ENCODE assay signal across 1 cellular context in the genomic region with DNA sequence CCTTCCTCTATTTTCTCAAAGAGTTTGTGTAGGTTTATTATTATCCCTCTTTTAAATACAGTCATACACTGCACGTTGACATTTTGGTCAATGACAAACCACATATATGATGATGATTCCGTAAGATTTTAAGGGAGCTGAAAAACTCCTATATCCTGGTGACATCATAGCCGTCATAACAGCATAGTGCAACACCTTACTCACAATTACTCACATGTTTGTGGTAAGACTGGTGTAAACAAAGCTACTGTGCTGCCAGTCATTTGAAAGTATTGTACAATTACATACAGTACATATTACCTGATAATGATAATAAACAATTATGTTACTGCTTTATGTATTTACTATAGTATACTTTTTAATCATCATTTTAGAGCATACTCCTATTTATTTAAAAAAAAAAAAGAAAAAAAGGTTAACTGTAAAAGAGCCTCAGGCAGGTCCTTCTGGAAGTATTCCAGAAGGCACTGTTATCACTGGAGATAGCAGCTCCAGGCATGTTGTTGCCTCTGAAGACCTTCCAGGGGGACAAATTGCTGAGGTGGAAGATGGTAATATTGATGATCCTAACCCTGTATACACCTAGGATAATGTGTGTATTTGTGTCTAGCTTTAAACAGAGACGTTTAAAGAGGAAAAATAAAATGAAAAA.
A peak's percentile ranks its signal among the peaks of the same experiment; 100 is the strongest.
TF ChIP-seq lines count a peak whose summit lies in the region.

No MANE protein-coding gene starts in this region.

TF ChIP-seq in K562, 482 proteins besides CTCF, POLR2A, EP300 and RAD21 (continued from another document):
- TF ChIP-seq GATAD2B (IDR thresholded peaks at IDR 0.05; ENCODE audit: borderline replicate concordance) (no peak), CEBPB (tag; IDR thresholded peaks at IDR 0.05) (peak; percentile 16; the same call in 1 of the 2 replicates), FOXP1 (CRISPR knock-in tag; IDR thresholded peaks at IDR 0.05) (no peak), CREM (IDR thresholded peaks at IDR 0.05; ENCODE audit: low read depth) (peak; percentile 23; the same call in 1 of the 2 replicates), CBFA2T3 (IDR thresholded peaks at IDR 0.05) (no peak), MTA3 (IDR thresholded peaks at IDR 0.05; ENCODE audit: borderline replicate concordance) (no peak), RAD51 (IDR thresholded peaks at IDR 0.05; ENCODE audit: borderline replicate concordance, low read depth) (no peak), HDAC6 (IDR thresholded peaks at IDR 0.05; ENCODE audit: low read depth, low read length) (no peak), ZKSCAN3 (CRISPR knock-in tag; IDR thresholded peaks at IDR 0.05) (no peak), ILF3 (IDR thresholded peaks at IDR 0.05; ENCODE audit: borderline replicate concordance) (no peak), ZNF274 (IDR thresholded peaks at IDR 0.05; ENCODE audit: borderline replicate concordance, low read depth, low read length) (no peak), JUND (IDR thresholded peaks at IDR 0.05; ENCODE audit: borderline replicate concordance, low read depth, low read length) (peak; percentile 7; the same call in 1 of the 2 replicates), JUND (tag; IDR thresholded peaks at IDR 0.05; ENCODE audit: borderline replicate concordance, low read depth, low read length) (0 out of 3 replicates have a peak, but pooled peaks have one; percentile 36), ATF7 (IDR thresholded peaks at IDR 0.05) (peak; percentile 48), FOXK2 (conservative IDR thresholded peaks at IDR 0.05 in 1 of 2, IDR thresholded peaks at IDR 0.05 in 1 of 2; ENCODE audit: low read depth in 2 of 2) (0 out of 4 replicates have a peak, but pooled peaks of 1 of the 2 experiments have one; percentile 30), ETV5 (CRISPR knock-in tag; IDR thresholded peaks at IDR 0.05; ENCODE audit: low read depth) (no peak), CBX2 (IDR thresholded peaks at IDR 0.05; ENCODE audit: insufficient read depth, low read length, poor library complexity, severe bottlenecking) (no peak), DPF2 (IDR thresholded peaks at IDR 0.05) (no peak), ARHGAP35 (IDR thresholded peaks at IDR 0.05; ENCODE audit: partially characterized antibody) (no peak), SP1 (CRISPR knock-in tag; IDR thresholded peaks at IDR 0.05) (no peak), NFE2L1 (tag; IDR thresholded peaks at IDR 0.05; ENCODE audit: borderline replicate concordance, low read depth) (no peak), NFIC (IDR thresholded peaks at IDR 0.05) (peak; percentile 45), HDAC8 (tag; IDR thresholded peaks at IDR 0.05) (no peak), EHMT2 (IDR thresholded peaks at IDR 0.05) (no peak), ADNP (tag; IDR thresholded peaks at IDR 0.05) (no peak), FOXM1 (IDR thresholded peaks at IDR 0.05; ENCODE audit: low read depth) (no peak), FOXM1 (CRISPR knock-in tag; IDR thresholded peaks at IDR 0.05; ENCODE audit: low read depth) (no peak), EP400 (IDR thresholded peaks at IDR 0.05) (no peak)
- TF ChIP-seq, protein P1, sequence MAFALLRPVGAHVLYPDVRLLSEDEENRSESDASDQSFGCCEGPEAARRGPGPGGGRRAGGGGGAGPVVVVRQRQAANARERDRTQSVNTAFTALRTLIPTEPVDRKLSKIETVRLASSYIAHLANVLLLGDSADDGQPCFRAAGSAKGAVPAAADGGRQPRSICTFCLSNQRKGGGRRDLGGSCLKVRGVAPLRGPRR (CRISPR knock-in tag; IDR thresholded peaks at IDR 0.05), result no peak
- TF ChIP-seq, protein P2, sequence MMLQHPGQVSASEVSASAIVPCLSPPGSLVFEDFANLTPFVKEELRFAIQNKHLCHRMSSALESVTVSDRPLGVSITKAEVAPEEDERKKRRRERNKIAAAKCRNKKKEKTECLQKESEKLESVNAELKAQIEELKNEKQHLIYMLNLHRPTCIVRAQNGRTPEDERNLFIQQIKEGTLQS (IDR thresholded peaks at IDR 0.05), result peak; percentile 74
- TF ChIP-seq, protein P2 (CRISPR knock-in tag; conservative IDR thresholded peaks at IDR 0.05), result no peak
- TF ChIP-seq, protein P3, sequence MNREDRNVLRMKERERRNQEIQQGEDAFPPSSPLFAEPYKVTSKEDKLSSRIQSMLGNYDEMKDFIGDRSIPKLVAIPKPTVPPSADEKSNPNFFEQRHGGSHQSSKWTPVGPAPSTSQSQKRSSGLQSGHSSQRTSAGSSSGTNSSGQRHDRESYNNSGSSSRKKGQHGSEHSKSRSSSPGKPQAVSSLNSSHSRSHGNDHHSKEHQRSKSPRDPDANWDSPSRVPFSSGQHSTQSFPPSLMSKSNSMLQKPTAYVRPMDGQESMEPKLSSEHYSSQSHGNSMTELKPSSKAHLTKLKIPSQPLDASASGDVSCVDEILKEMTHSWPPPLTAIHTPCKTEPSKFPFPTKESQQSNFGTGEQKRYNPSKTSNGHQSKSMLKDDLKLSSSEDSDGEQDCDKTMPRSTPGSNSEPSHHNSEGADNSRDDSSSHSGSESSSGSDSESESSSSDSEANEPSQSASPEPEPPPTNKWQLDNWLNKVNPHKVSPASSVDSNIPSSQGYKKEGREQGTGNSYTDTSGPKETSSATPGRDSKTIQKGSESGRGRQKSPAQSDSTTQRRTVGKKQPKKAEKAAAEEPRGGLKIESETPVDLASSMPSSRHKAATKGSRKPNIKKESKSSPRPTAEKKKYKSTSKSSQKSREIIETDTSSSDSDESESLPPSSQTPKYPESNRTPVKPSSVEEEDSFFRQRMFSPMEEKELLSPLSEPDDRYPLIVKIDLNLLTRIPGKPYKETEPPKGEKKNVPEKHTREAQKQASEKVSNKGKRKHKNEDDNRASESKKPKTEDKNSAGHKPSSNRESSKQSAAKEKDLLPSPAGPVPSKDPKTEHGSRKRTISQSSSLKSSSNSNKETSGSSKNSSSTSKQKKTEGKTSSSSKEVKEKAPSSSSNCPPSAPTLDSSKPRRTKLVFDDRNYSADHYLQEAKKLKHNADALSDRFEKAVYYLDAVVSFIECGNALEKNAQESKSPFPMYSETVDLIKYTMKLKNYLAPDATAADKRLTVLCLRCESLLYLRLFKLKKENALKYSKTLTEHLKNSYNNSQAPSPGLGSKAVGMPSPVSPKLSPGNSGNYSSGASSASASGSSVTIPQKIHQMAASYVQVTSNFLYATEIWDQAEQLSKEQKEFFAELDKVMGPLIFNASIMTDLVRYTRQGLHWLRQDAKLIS (CRISPR knock-in tag; IDR thresholded peaks at IDR 0.05), result no peak
- TF ChIP-seq, protein P4, sequence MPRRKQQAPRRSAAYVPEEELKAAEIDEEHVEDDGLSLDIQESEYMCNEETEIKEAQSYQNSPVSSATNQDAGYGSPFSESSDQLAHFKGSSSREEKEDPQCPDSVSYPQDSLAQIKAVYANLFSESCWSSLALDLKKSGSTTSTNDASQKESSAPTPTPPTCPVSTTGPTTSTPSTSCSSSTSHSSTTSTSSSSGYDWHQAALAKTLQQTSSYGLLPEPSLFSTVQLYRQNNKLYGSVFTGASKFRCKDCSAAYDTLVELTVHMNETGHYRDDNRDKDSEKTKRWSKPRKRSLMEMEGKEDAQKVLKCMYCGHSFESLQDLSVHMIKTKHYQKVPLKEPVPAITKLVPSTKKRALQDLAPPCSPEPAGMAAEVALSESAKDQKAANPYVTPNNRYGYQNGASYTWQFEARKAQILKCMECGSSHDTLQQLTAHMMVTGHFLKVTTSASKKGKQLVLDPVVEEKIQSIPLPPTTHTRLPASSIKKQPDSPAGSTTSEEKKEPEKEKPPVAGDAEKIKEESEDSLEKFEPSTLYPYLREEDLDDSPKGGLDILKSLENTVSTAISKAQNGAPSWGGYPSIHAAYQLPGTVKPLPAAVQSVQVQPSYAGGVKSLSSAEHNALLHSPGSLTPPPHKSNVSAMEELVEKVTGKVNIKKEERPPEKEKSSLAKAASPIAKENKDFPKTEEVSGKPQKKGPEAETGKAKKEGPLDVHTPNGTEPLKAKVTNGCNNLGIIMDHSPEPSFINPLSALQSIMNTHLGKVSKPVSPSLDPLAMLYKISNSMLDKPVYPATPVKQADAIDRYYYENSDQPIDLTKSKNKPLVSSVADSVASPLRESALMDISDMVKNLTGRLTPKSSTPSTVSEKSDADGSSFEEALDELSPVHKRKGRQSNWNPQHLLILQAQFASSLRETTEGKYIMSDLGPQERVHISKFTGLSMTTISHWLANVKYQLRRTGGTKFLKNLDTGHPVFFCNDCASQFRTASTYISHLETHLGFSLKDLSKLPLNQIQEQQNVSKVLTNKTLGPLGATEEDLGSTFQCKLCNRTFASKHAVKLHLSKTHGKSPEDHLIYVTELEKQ (CRISPR knock-in tag; IDR thresholded peaks at IDR 0.05), result no peak
- TF ChIP-seq, protein P5, sequence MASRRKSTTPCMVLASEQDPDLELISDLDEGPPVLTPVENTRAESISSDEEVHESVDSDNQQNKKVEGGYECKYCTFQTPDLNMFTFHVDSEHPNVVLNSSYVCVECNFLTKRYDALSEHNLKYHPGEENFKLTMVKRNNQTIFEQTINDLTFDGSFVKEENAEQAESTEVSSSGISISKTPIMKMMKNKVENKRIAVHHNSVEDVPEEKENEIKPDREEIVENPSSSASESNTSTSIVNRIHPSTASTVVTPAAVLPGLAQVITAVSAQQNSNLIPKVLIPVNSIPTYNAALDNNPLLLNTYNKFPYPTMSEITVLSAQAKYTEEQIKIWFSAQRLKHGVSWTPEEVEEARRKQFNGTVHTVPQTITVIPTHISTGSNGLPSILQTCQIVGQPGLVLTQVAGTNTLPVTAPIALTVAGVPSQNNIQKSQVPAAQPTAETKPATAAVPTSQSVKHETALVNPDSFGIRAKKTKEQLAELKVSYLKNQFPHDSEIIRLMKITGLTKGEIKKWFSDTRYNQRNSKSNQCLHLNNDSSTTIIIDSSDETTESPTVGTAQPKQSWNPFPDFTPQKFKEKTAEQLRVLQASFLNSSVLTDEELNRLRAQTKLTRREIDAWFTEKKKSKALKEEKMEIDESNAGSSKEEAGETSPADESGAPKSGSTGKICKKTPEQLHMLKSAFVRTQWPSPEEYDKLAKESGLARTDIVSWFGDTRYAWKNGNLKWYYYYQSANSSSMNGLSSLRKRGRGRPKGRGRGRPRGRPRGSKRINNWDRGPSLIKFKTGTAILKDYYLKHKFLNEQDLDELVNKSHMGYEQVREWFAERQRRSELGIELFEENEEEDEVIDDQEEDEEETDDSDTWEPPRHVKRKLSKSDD (conservative IDR thresholded peaks at IDR 0.05; ENCODE audit: low read length), result no peak
- TF ChIP-seq, protein P6, sequence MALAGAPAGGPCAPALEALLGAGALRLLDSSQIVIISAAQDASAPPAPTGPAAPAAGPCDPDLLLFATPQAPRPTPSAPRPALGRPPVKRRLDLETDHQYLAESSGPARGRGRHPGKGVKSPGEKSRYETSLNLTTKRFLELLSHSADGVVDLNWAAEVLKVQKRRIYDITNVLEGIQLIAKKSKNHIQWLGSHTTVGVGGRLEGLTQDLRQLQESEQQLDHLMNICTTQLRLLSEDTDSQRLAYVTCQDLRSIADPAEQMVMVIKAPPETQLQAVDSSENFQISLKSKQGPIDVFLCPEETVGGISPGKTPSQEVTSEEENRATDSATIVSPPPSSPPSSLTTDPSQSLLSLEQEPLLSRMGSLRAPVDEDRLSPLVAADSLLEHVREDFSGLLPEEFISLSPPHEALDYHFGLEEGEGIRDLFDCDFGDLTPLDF (CRISPR knock-in tag; IDR thresholded peaks at IDR 0.05), result no peak
- TF ChIP-seq, protein P7, sequence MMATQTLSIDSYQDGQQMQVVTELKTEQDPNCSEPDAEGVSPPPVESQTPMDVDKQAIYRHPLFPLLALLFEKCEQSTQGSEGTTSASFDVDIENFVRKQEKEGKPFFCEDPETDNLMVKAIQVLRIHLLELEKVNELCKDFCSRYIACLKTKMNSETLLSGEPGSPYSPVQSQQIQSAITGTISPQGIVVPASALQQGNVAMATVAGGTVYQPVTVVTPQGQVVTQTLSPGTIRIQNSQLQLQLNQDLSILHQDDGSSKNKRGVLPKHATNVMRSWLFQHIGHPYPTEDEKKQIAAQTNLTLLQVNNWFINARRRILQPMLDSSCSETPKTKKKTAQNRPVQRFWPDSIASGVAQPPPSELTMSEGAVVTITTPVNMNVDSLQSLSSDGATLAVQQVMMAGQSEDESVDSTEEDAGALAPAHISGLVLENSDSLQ (IDR thresholded peaks at IDR 0.05), result 0 out of 2 replicates have a peak, but pooled peaks have one; percentile 20
- TF ChIP-seq, protein P8, sequence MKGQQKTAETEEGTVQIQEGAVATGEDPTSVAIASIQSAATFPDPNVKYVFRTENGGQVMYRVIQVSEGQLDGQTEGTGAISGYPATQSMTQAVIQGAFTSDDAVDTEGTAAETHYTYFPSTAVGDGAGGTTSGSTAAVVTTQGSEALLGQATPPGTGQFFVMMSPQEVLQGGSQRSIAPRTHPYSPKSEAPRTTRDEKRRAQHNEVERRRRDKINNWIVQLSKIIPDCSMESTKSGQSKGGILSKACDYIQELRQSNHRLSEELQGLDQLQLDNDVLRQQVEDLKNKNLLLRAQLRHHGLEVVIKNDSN (CRISPR knock-in tag; IDR thresholded peaks at IDR 0.05), result no peak
